12 cellular contexts compared by ENCODE assay signal in genomic region chrY:5002765-5003164, GRCh38. TPM values are rescaled to one million over a fixed set of nuclear protein-coding genes. Genes with fewer than 3 reads are reported as not detected.
A peak's percentile ranks its signal among the peaks of the same experiment; 100 is the strongest.
DNase-seq lines count a peak whose midpoint lies in the region; ATAC-seq and TF ChIP-seq lines count a peak whose summit lies in the region.
"Not testable (repeated sequence)": the region's sequence is repeated elsewhere in the genome, so short reads cannot be mapped to it uniquely, and the experiment has no call there.
"Had no signal": no experiment of that assay in that cellular context is flagged by ENCODE, and none has a peak within 500 bp of the region (broad histone marks: within the 10 kb centered on the region; RNA-seq: fewer than 3 reads in every experiment).

No MANE protein-coding gene starts in this region.

- H3K9me3 ChIP-seq in iPS DF 6.9 (ENCODE audit: control insufficient read depth, insufficient read depth, low read length); neuronal stem cell (replicated peaks in 1 of 2; ENCODE audit: control insufficient read depth in 2 of 2, insufficient read depth in 1 of 2, low read depth in 1 of 2, low read length in 2 of 2); thoracic aorta: not testable (repeated sequence)

- not testable (repeated sequence) for H2BK120ac ChIP-seq in neuronal stem cell (ENCODE audit: low read depth, low read length)

- not testable (repeated sequence) for H3K36me3 ChIP-seq in H7 (replicated peaks; ENCODE audit: control insufficient read depth, insufficient read depth, low read length); iPS DF 6.9 (ENCODE audit: control insufficient read depth, insufficient read depth, low read length); neuronal stem cell (replicated peaks in 1 of 2; ENCODE audit: control insufficient read depth in 2 of 2, insufficient read depth in 2 of 2, low read length in 2 of 2); thoracic aorta

- not testable (repeated sequence) for H3K9me3 Mint-ChIP-seq in brain; glutamatergic neuron (ENCODE audit: unreplicated experiment); nephron

- H2AFZ ChIP-seq in neuronal stem cell (ENCODE audit: low read length) = not testable (repeated sequence)

- peak overlapping the region; percentile 21; the same call in 1 of the 2 replicates for H3K4me3 ChIP-seq in H7 (ENCODE audit: insufficient read depth, low read depth, low read length)
- peak overlapping the region; percentile 15; the same call in 1 of the 2 replicates for H3K4me3 ChIP-seq in iPS DF 6.9 (ENCODE audit: low read length)
- peak overlapping the region in 1 of 2 donors; percentile 70 for H3K4me3 ChIP-seq in neuronal stem cell (ENCODE audit: low read length in 2 of 2)
- peak overlapping the region; percentile 66 for H3K4me3 ChIP-seq in thoracic aorta

- DNase-seq in H7; glutamatergic neuron; iPS DF 6.9 (ENCODE audit: low read depth, low spot score); neuronal stem cell (ENCODE audit: low spot score); thoracic aorta (ENCODE audit: low spot score): not testable (repeated sequence)

- H3K4me2 ChIP-seq in neuronal stem cell (ENCODE audit: insufficient read depth, low read length, poor library complexity, severe bottlenecking) = peak overlapping the region; percentile 54

- H2BK5ac ChIP-seq in neuronal stem cell (ENCODE audit: low read length) = not testable (repeated sequence)

- not testable (repeated sequence) for H3K27ac ChIP-seq in iPS DF 6.9 (ENCODE audit: low read length); neuronal stem cell (replicated peaks; ENCODE audit: low read length)
- H3K27ac ChIP-seq in thoracic aorta = peak overlapping the region in 1 of 2 donors; percentile 38

- peak overlapping the region in 1 of 5 experiments; percentile 49 for H3K27ac Mint-ChIP-seq in brain
- H3K27ac Mint-ChIP-seq in glutamatergic neuron (ENCODE audit: unreplicated experiment); nephron: not testable (repeated sequence)

- not testable (repeated sequence) for H2AK5ac ChIP-seq in neuronal stem cell (ENCODE audit: low read depth, low read length)

- not testable (repeated sequence) for H3K36me3 Mint-ChIP-seq in brain; glutamatergic neuron (ENCODE audit: unreplicated experiment); nephron (ENCODE audit: low read depth)

- not testable (repeated sequence) for TF ChIP-seq CTCF in brain (conservative IDR thresholded peaks at IDR 0.05); glutamatergic neuron (IDR thresholded peaks at IDR 0.05; ENCODE audit: partially characterized antibody, unreplicated experiment); nephron (IDR thresholded peaks at IDR 0.05; ENCODE audit: unreplicated experiment in 3 of 3); thoracic aorta (IDR thresholded peaks at IDR 0.05)

- H3K23ac ChIP-seq in neuronal stem cell (ENCODE audit: low read depth, low read length, poor library complexity) = not testable (repeated sequence)

- not testable (repeated sequence) for H3K14ac ChIP-seq in neuronal stem cell (ENCODE audit: low read length)

- peak overlapping the region; percentile 76 to 85 (median 81) for H3K4me3 Mint-ChIP-seq in brain
- peak overlapping the region; percentile 83 for H3K4me3 Mint-ChIP-seq in glutamatergic neuron (ENCODE audit: unreplicated experiment)
- peak overlapping the region; percentile 74 to 82 (median 79) for H3K4me3 Mint-ChIP-seq in nephron

- not testable (repeated sequence) for H3K27me3 Mint-ChIP-seq in brain; glutamatergic neuron (ENCODE audit: unreplicated experiment); nephron (ENCODE audit: low read depth)

- not testable (repeated sequence) for H2BK12ac ChIP-seq in neuronal stem cell (ENCODE audit: low read length)

- WGBS in iPS DF 6.9 (ENCODE audit: insufficient coverage, insufficient read length) = no CpG with 5 or more reads among the region's 33 CpGs
- no CpG with 5 or more reads among the region's 33 CpGs for WGBS in neuronal stem cell (ENCODE audit: extremely low coverage in 2 of 2, insufficient read length in 2 of 2, insufficient replicate concordance in 1 of 2), 2 donors

- H3K4ac ChIP-seq in neuronal stem cell (ENCODE audit: low read length) = not testable (repeated sequence)

- H3K9ac ChIP-seq in neuronal stem cell (ENCODE audit: low read depth, low read length, poor library complexity) = not testable (repeated sequence)

- H3K79me1 ChIP-seq in neuronal stem cell (ENCODE audit: low read depth, low read length) = not testable (repeated sequence)

- ATAC-seq in thoracic aorta (ENCODE audit: insufficient number of reproducible peaks, low FRiP score, low read depth) = not testable (repeated sequence)

- not testable (repeated sequence) for H2BK15ac ChIP-seq in neuronal stem cell (ENCODE audit: low read length)

- not testable (repeated sequence) for H4K8ac ChIP-seq in neuronal stem cell (ENCODE audit: low read depth, low read length)

- not testable (repeated sequence) for H3K4me1 Mint-ChIP-seq in brain; glutamatergic neuron (ENCODE audit: low read depth, unreplicated experiment); nephron

- not testable (repeated sequence) for H3K4me1 ChIP-seq in iPS DF 6.9 (ENCODE audit: control insufficient read depth, insufficient read depth, low read length); neuronal stem cell (ENCODE audit: control insufficient read depth in 2 of 2, insufficient read depth in 1 of 2, low read depth in 1 of 2, low read length in 2 of 2); thoracic aorta (ENCODE audit: control insufficient read depth in 1 of 2, low read depth in 2 of 2)

- H4K91ac ChIP-seq in neuronal stem cell (ENCODE audit: low read depth, low read length, poor library complexity) = not testable (repeated sequence)

- not testable (repeated sequence) for H3K27me3 ChIP-seq in H7 (ENCODE audit: control insufficient read depth, insufficient read depth, low read length); iPS DF 6.9 (ENCODE audit: control insufficient read depth, insufficient read depth, low read length); neuronal stem cell (ENCODE audit: control insufficient read depth in 3 of 3, insufficient read depth in 3 of 3, low read depth in 1 of 3, low read length in 3 of 3); thoracic aorta (replicated peaks; ENCODE audit: insufficient read depth)

- H3K18ac ChIP-seq in neuronal stem cell (ENCODE audit: low read length) = not testable (repeated sequence)

RNA-seq across cellular contexts. Expression of gene PCDH11Y, which starts 2.7 kb away (rescaled TPM):
- total RNA-seq in H7 (2014; rRNA removed; shearing (Covaris generic)) = 0.55 and 1.4 TPM in 2 replicates
- polyA plus RNA-seq in brain (ENCODE audit: insufficient read depth, low read depth, low replicate concordance) = not detected
- 0.93 TPM for total RNA-seq in glutamatergic neuron (ENCODE audit: unreplicated experiment)
- 4.7 TPM for polyA plus RNA-seq in neuronal stem cell (2013, experiment 1 of 2)
- polyA plus RNA-seq in neuronal stem cell (2013, experiment 2 of 2) = 5.4 TPM
- 10 to 100 TPM; 10.4 to 17.7 TPM for total RNA-seq in thoracic aorta
- total RNA-seq: Caco-2; CD8-positive, alpha-beta memory T cell; HepG2; HFFc6; HT1080 had no signal
- polyA plus RNA-seq: CD8-positive, alpha-beta memory T cell had no signal
